21 cellular contexts compared by ENCODE assay signal in the genomic region with DNA sequence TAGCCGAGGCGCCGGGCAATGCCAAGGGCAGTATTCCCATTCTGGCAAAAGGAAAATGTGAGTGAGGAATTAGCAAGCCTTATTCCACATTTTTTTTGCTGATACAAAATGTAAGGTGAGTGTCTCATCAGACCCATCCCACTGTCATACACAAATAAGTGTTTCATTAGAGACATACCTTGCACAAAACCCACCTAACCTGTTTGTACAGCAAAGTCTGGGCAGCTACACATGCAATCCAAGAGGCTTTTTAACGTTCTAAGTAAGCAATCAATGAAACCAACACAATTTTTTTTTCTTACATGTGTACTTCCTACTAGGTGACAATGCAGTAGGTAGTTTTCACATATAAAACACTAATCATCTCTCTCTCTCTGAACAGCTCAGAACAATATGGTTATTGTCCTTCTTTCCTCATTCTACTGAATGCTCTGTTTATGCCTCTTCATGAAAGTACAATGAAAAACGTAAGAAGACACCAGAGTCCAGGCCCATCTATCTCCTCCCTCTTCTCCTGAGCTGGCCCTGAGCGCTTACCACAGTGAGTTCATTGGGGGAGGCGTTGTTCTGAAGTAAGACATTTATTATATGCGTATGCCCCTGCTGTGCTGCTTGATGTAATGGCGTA.
A peak's percentile ranks its signal among the peaks of the same experiment; 100 is the strongest.
DNase-seq lines count a peak whose midpoint lies in the region; TF ChIP-seq lines count a peak whose summit lies in the region.
"Had no signal": no experiment of that assay in that cellular context is flagged by ENCODE, and none has a peak within 500 bp of the region (broad histone marks: within the 10 kb centered on the region; RNA-seq: fewer than 3 reads in every experiment).

No MANE protein-coding gene starts in this region.

- H4K12ac ChIP-seq in trophoblast cell (ENCODE audit: low read depth, low read length), result no peak overlapping the region

- no peak overlapping the region for H3K4me3 Mint-ChIP-seq in Calu3 (ENCODE audit: low read depth, unreplicated experiment)
- H3K4me3 Mint-ChIP-seq: activated CD8-positive, alpha-beta T cell treated with anti-CD3 and anti-CD28 coated beads for 36 hours; activated naive CD8-positive, alpha-beta T cell; activated T-cell treated with anti-CD3 and anti-CD28 coated beads, Interleukin-2, amount 50 U/mL, for 72 hours; immature natural killer cell had no signal

- H3K18ac ChIP-seq in trophoblast cell (ENCODE audit: low read length), result no peak overlapping the region
- H3K18ac ChIP-seq in mesenchymal stem cell (ENCODE audit: low read depth in 1 of 2, low read length in 2 of 2), result no peak overlapping the region

- BruUV-seq in Calu3 (replicated peaks; lab: Mats Ljungman, UMichigan), result no TSS peak

- no peak overlapping the region for H3K23ac ChIP-seq in trophoblast cell (ENCODE audit: low read length)
- H3K23ac ChIP-seq in mesenchymal stem cell (ENCODE audit: low read length in 2 of 2), result no peak overlapping the region

- H3K9ac ChIP-seq in trophoblast cell (ENCODE audit: low read length) (no peak overlapping the region), mesenchymal stem cell (ENCODE audit: low read length) (no peak overlapping the region)

- peak overlapping the region; percentile 80 for H2BK5ac ChIP-seq in trophoblast cell (ENCODE audit: low read depth, low read length, poor library complexity)
- H2BK5ac ChIP-seq in mesenchymal stem cell (ENCODE audit: low read depth, low read length, poor library complexity, severe bottlenecking), result no peak overlapping the region

- H4K8ac ChIP-seq in trophoblast cell (ENCODE audit: low read depth, low read length), result no peak overlapping the region
- H4K8ac ChIP-seq in mesenchymal stem cell (ENCODE audit: low read length), result no peak overlapping the region

- CTCF ChIA-PET in Calu3 (lab: Charles Lee), result interaction anchor here (0.7 to 1.6 kb wide), 5 partner anchors 32 to 1505 kb away, joined by 3 to 5 read pairs (median 4); no protein-coding TSS in a partner anchor

- H2BK120ac ChIP-seq in trophoblast cell (ENCODE audit: insufficient read depth, low read length, poor library complexity) (no peak overlapping the region), mesenchymal stem cell (ENCODE audit: low read depth, low read length) (no peak overlapping the region)

- H2BK15ac ChIP-seq in mesenchymal stem cell (ENCODE audit: low read depth, poor library complexity, severe bottlenecking), result no peak overlapping the region

- DNase-seq in Calu3 (peak; percentile 52), NCI-H345 (lab: John Stamatoyannopoulos, UW) (peak; percentile 42), trophoblast cell (peak; percentile 67 to 91), SJCRH30 (no peak), ureter (ENCODE audit: low spot score) (no peak), mesenchymal stem cell (no peak), adrenal gland (no peak)
- DNase-seq: activated CD8-positive, alpha-beta T cell treated with anti-CD3 and anti-CD28 coated beads for 36 hours; activated T-cell treated with anti-CD3 and anti-CD28 coated beads, Interleukin-2, amount 50 U/mL, for 72 hours; brain microvascular endothelial cell; immature natural killer cell; NCI-H2171; NK-92 treated with Interleukin-12 subunit alpha and Interleukin-12 subunit beta, amount 100 ng/mL, for 24 hours; stimulated activated naive CD8-positive, alpha-beta T cell treated with anti-CD3 and anti-CD28 coated beads, Interleukin-15, Interleukin-2, amounts not matched to agents 100 U/mL and 50 U/mL, for 24 hours; T-helper 1 cell; uterus; WERI-Rb-1 had no signal

- H3K4me2 ChIP-seq in trophoblast cell (ENCODE audit: low read length) (peak overlapping the region; percentile 3), mesenchymal stem cell (ENCODE audit: low read length, poor library complexity, severe bottlenecking) (no peak overlapping the region)

- H3K79me1 ChIP-seq in trophoblast cell (ENCODE audit: low read length) (peaks cover 4% of the 10 kb centered on the region), mesenchymal stem cell (replicated peaks; ENCODE audit: low read length, poor library complexity, severe bottlenecking) (no peaks in the 10 kb centered on the region)

- H3K4me1 Mint-ChIP-seq in Calu3 (ENCODE audit: low read depth, unreplicated experiment), result peaks cover 64% of the 10 kb centered on the region
- H3K4me1 Mint-ChIP-seq: immature natural killer cell had no signal

- H3K27me3 ChIP-seq in trophoblast cell (ENCODE audit: insufficient read depth, low read length) (no peaks in the 10 kb centered on the region), SJCRH30 (no peaks in the 10 kb centered on the region), mesenchymal stem cell (ENCODE audit: control insufficient read depth in 1 of 2, insufficient read depth in 1 of 2, low read length in 2 of 2) (no peaks in the 10 kb centered on the region), adrenal gland (no peaks in the 10 kb centered on the region)
- H3K27me3 ChIP-seq: brain microvascular endothelial cell, right atrium auricular region, uterus had no signal

- peak overlapping the region; percentile 61 for H3K27ac ChIP-seq in cingulate gyrus (ENCODE audit: low read depth, low read length)
- H3K27ac ChIP-seq in trophoblast cell (ENCODE audit: low read depth, low read length), result peak overlapping the region; percentile 29
- no peak overlapping the region for H3K27ac ChIP-seq in SJCRH30
- H3K27ac ChIP-seq in mesenchymal stem cell (ENCODE audit: low read length, poor library complexity, severe bottlenecking), result no peak overlapping the region
- no peak overlapping the region for H3K27ac ChIP-seq in adrenal gland
- H3K27ac ChIP-seq: brain microvascular endothelial cell, right atrium auricular region, WERI-Rb-1 had no signal

- no CpG with 5 or more reads among the region's 9 CpGs for WGBS in trophoblast cell (ENCODE audit: extremely low coverage, insufficient coverage, insufficient read length)
- 91% methylated on average over 9 of the region's 9 CpGs for WGBS in mesenchymal stem cell
- WGBS in adrenal gland, 4 donors, result 83 to 89% (median 86%) methylated on average over 9 of the region's 9 CpGs

- H3K36me3 Mint-ChIP-seq in Calu3 (ENCODE audit: insufficient read depth, unreplicated experiment), result peaks cover 8% of the 10 kb centered on the region
- H3K36me3 Mint-ChIP-seq: activated naive CD8-positive, alpha-beta T cell had no signal

- no peak for TF ChIP-seq CTCF in Calu3 (IDR thresholded peaks at IDR 0.05; ENCODE audit: unreplicated experiment)
- TF ChIP-seq CTCF in adrenal gland (IDR thresholded peaks at IDR 0.05), result no peak

- H4K91ac ChIP-seq in trophoblast cell (ENCODE audit: low read depth, low read length) (peak overlapping the region; percentile 10), mesenchymal stem cell (ENCODE audit: low read length) (no peak overlapping the region)

- H3K14ac ChIP-seq in trophoblast cell (ENCODE audit: low read length) (no peak overlapping the region), mesenchymal stem cell (ENCODE audit: low read length in 2 of 2) (no peak overlapping the region)

- H3K4ac ChIP-seq in trophoblast cell (ENCODE audit: low read depth, low read length) (no peak overlapping the region), mesenchymal stem cell (ENCODE audit: low read depth in 1 of 2, low read length in 2 of 2) (no peak overlapping the region)

- no peaks in the 10 kb centered on the region for H3K36me3 ChIP-seq in trophoblast cell (ENCODE audit: control insufficient read depth in 1 of 2, insufficient read depth in 2 of 2, low read length in 2 of 2)
- H3K36me3 ChIP-seq in SJCRH30, result no peaks in the 10 kb centered on the region
- H3K36me3 ChIP-seq in mesenchymal stem cell (ENCODE audit: control insufficient read depth in 1 of 2, insufficient read depth in 2 of 2, low read depth in 1 of 2, low read length in 2 of 2), result no peaks in the 10 kb centered on the region
- no peaks in the 10 kb centered on the region for H3K36me3 ChIP-seq in adrenal gland (replicated peaks in 1 of 2)
- H3K36me3 ChIP-seq: brain microvascular endothelial cell, uterus, WERI-Rb-1 had no signal

- no peaks in the 10 kb centered on the region for H3K9me3 Mint-ChIP-seq in Calu3 (ENCODE audit: low read depth, unreplicated experiment)
- H3K9me3 Mint-ChIP-seq: activated CD8-positive, alpha-beta T cell treated with anti-CD3 and anti-CD28 coated beads for 36 hours; activated T-cell treated with anti-CD3 and anti-CD28 coated beads, Interleukin-2, amount 50 U/mL, for 72 hours; immature natural killer cell had no signal

- H3K27ac Mint-ChIP-seq in Calu3 (ENCODE audit: unreplicated experiment), result peak overlapping the region; percentile 67
- H3K27ac Mint-ChIP-seq: activated CD8-positive, alpha-beta T cell treated with anti-CD3 and anti-CD28 coated beads for 36 hours; activated naive CD8-positive, alpha-beta T cell; activated T-cell treated with anti-CD3 and anti-CD28 coated beads, Interleukin-2, amount 50 U/mL, for 72 hours; immature natural killer cell had no signal

- no peaks in the 10 kb centered on the region for H3K79me2 ChIP-seq in trophoblast cell (ENCODE audit: control insufficient read depth, insufficient read depth, low read length, poor library complexity)

- H2AK5ac ChIP-seq in trophoblast cell (ENCODE audit: low read length), result no peak overlapping the region
- no peak overlapping the region for H2AK5ac ChIP-seq in mesenchymal stem cell (ENCODE audit: low read length, severe bottlenecking)

- no peaks in the 10 kb centered on the region for H3K27me3 Mint-ChIP-seq in Calu3 (ENCODE audit: unreplicated experiment)
- H3K27me3 Mint-ChIP-seq: activated naive CD8-positive, alpha-beta T cell had no signal

- intact Hi-C loops in Calu3 (cut with micrococcal nuclease; ENCODE audit: unreplicated experiment) (loop anchor here (1.0 kb wide), 2 partner anchors 32 to 49 kb away; no protein-coding TSS in a partner anchor), adrenal gland (cut with DNase I) (no loop called here)

- no peak for TF ChIP-seq POLR2A in adrenal gland (IDR thresholded peaks at IDR 0.05)

- H2AFZ ChIP-seq in trophoblast cell (ENCODE audit: insufficient read depth, low read length, poor library complexity) (no peak overlapping the region), mesenchymal stem cell (ENCODE audit: low read depth, low read length) (no peak overlapping the region)

- H3K4me1 ChIP-seq in trophoblast cell (ENCODE audit: control insufficient read depth in 1 of 2, insufficient read depth in 2 of 2, low read length in 2 of 2) (peaks cover 2 to 9% of the 10 kb centered on the region in 2 experiments), SJCRH30 (no peaks in the 10 kb centered on the region; the same call in none of the 2 replicates), mesenchymal stem cell (ENCODE audit: control insufficient read depth, insufficient read depth, low read depth, low read length) (peaks cover 2% of the 10 kb centered on the region), adrenal gland (replicated peaks in 1 of 2) (no peaks in the 10 kb centered on the region)
- H3K4me1 ChIP-seq: uterus had no signal

- H2BK12ac ChIP-seq in trophoblast cell (ENCODE audit: low read length) (peak overlapping the region; percentile 67), mesenchymal stem cell (ENCODE audit: low read length in 2 of 2) (no peak overlapping the region)

- H3K4me3 ChIP-seq in trophoblast cell (ENCODE audit: low read depth, low read length) (no peak overlapping the region), SJCRH30 (no peak overlapping the region), mesenchymal stem cell (ENCODE audit: insufficient read depth in 1 of 2, low read depth in 1 of 2, low read length in 2 of 2) (no peak overlapping the region), adrenal gland (no peak overlapping the region)
- H3K4me3 ChIP-seq: right atrium auricular region, uterus had no signal

- no peaks in the 10 kb centered on the region for H3K9me3 ChIP-seq in trophoblast cell (ENCODE audit: insufficient read depth, low read depth, low read length)
- H3K9me3 ChIP-seq in SJCRH30 (replicated peaks), result no peaks in the 10 kb centered on the region
- H3K9me3 ChIP-seq in mesenchymal stem cell (ENCODE audit: control insufficient read depth, low read length), result no peaks in the 10 kb centered on the region
- H3K9me3 ChIP-seq in adrenal gland (replicated peaks in 1 of 3), result no peaks in the 10 kb centered on the region
- H3K9me3 ChIP-seq: Caco-2, right atrium auricular region, uterus had no signal

Comparison
In these comparisons a context has a peak if more than half of its experiments do, and no peak if none do; other contexts are left out.
1. DNase-seq: peak in Calu3 (single experiment), NCI-H345 (single experiment) and trophoblast cell (2 of 2); none in SJCRH30 (0 of 2), ureter (single experiment), mesenchymal stem cell (single experiment) and adrenal gland (0 of 7).
2. H3K27ac ChIP-seq: peak in cingulate gyrus (single experiment) and trophoblast cell (single experiment); none in SJCRH30 (single experiment), mesenchymal stem cell (single experiment) and adrenal gland (0 of 5).